8 cellular contexts compared by ENCODE assay signal in the genomic region with DNA sequence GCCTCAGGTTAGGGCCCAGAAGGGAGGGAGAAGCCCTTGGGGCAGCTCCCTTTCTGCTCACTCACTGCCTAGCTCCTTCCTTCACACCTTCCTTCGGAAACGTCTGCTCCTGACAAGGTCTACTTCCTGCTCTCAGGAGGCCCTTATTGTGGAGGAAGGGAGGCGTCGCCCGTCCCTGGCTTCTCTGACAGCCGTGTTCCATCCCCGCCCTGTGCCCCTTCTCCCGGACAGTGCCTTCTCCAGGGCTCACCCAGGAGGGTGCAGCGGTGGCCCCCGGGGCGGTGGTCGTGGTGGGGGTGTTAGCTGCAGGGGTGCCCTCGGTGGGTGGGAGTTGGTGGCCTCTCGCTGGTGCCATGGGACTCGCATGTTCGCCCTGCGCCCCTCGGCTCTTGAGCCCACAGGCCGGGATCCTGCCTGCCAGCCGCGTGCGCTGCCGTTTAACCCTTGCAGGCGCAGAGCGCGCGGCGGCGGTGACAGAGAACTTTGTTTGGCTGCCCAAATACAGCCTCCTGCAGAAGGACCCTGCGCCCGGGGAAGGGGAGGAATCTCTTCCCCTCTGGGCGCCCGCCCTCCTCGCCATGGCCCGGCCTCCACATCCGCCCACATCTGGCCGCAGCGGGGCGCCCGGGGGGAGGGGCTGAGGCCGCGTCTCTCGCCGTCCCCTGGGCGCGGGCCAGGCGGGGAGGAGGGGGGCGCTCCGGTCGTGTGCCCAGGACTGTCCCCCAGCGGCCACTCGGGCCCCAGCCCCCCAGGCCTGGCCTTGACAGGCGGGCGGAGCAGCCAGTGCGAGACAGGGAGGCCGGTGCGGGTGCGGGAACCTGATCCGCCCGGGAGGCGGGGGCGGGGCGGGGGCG.
A peak's percentile ranks its signal among the peaks of the same experiment; 100 is the strongest.
DNase-seq lines count a peak whose midpoint lies in the region; ATAC-seq and TF ChIP-seq lines count a peak whose summit lies in the region.

No MANE protein-coding gene starts in this region.

- H2AFZ ChIP-seq in MM.1S (ENCODE audit: low read length) = peak overlapping the region; percentile 56

- H4K20me1 ChIP-seq in BLaER1 treated with 17β-estradiol and CSF1 and Interleukin-3, amounts not matched to agents 10 nM and 100 nM = peaks cover 33 to 85% (median 34%) of the 10 kb centered on the region in 11 experiments
- H4K20me1 ChIP-seq in MM.1S (ENCODE audit: insufficient read depth, low read length) = no peaks in the 10 kb centered on the region

- H3K9me3 ChIP-seq in BLaER1 treated with 17β-estradiol and CSF1 and Interleukin-3, amounts not matched to agents 10 nM and 100 nM (replicated peaks in 1 of 11) = no peaks in the 10 kb centered on the region
- H3K9me3 ChIP-seq in MM.1S (replicated peaks; ENCODE audit: insufficient read depth, low read length) = no peaks in the 10 kb centered on the region

- H3K79me2 ChIP-seq in MM.1S (ENCODE audit: low read length) = peaks cover 92% of the 10 kb centered on the region

- TF ChIP-seq CTCF in MM.1S (IDR thresholded peaks at IDR 0.05; ENCODE audit: low read length) (no peak), VCaP (conservative IDR thresholded peaks at IDR 0.05) (no peak), choroid plexus epithelial cell (conservative IDR thresholded peaks at IDR 0.05; ENCODE audit: low read depth, low read length) (no peak)

- H3K4me1 ChIP-seq in BLaER1 treated with 17β-estradiol and CSF1 and Interleukin-3, amounts not matched to agents 10 nM and 100 nM = peaks cover 67 to 79% (median 70%) of the 10 kb centered on the region in 10 experiments
- H3K4me1 ChIP-seq in MM.1S (ENCODE audit: low read length) = peaks cover 44% of the 10 kb centered on the region

- no peaks in the 10 kb centered on the region for H3K27me3 ChIP-seq in BLaER1 treated with 17β-estradiol and CSF1 and Interleukin-3, amounts not matched to agents 10 nM and 100 nM
- H3K27me3 ChIP-seq in MM.1S (replicated peaks; ENCODE audit: insufficient read depth, low read length) = no peaks in the 10 kb centered on the region

- peak; percentile 40 for ATAC-seq in GM19467 (IDR thresholded peaks at IDR 0.05; ENCODE audit: unreplicated experiment)

- H3K4me2 ChIP-seq in BLaER1 treated with 17β-estradiol and CSF1 and Interleukin-3, amounts not matched to agents 10 nM and 100 nM = peak overlapping the region; percentile 93 to 100 (median 99)
- H3K4me2 ChIP-seq in MM.1S (ENCODE audit: low read depth, low read length) = peak overlapping the region; percentile 100

- peaks cover 0 to 9% (median 0%) of the 10 kb centered on the region in 11 experiments; a peak in 1 of 22 replicates for H3K36me3 ChIP-seq in BLaER1 treated with 17β-estradiol and CSF1 and Interleukin-3, amounts not matched to agents 10 nM and 100 nM
- no peaks in the 10 kb centered on the region for H3K36me3 ChIP-seq in MM.1S (replicated peaks; ENCODE audit: insufficient read depth, low read length)

- peaks cover 31% of the 10 kb centered on the region for H3F3A ChIP-seq in MM.1S (ENCODE audit: insufficient read depth, low read length)

- H3K27ac ChIP-seq in BLaER1 treated with 17β-estradiol and CSF1 and Interleukin-3, amounts not matched to agents 10 nM and 100 nM = peak overlapping the region; percentile 51 to 98 (median 88); a peak in 20 of 22 replicates
- H3K27ac ChIP-seq in MM.1S (ENCODE audit: low read length) (peak overlapping the region; percentile 97), VCaP (peak overlapping the region; percentile 55)

- DNase-seq in MM.1S (peak; percentile 75), choroid plexus epithelial cell (ENCODE audit: low read depth) (peak; percentile 86), kidney tubule cell (ENCODE audit: low spot score) (peak; percentile 76), putamen (ENCODE audit: low spot score) (no peak)
- DNase-seq in stimulated activated CD4-positive, alpha-beta T cell treated with anti-CD3 and anti-CD28 coated beads, Interleukin-1b, Interleukin-23, amount 100 ng/mL, for 48 hours = peak; percentile 57

- H3K9me2 ChIP-seq in MM.1S (replicated peaks; ENCODE audit: insufficient read depth, low read length) = no peaks in the 10 kb centered on the region

- peak overlapping the region; percentile 79 to 95 (median 88) for H3K4me3 ChIP-seq in BLaER1 treated with 17β-estradiol and CSF1 and Interleukin-3, amounts not matched to agents 10 nM and 100 nM
- H3K4me3 ChIP-seq in MM.1S (ENCODE audit: low read length) (peak overlapping the region; percentile 79), choroid plexus epithelial cell (ENCODE audit: low read depth, low read length) (peak overlapping the region; percentile 85)

- H3K9ac ChIP-seq in BLaER1 treated with 17β-estradiol and CSF1 and Interleukin-3, amounts not matched to agents 10 nM and 100 nM = peak overlapping the region; percentile 87 to 97 (median 90)
- H3K9ac ChIP-seq in MM.1S (ENCODE audit: low read length) = peak overlapping the region; percentile 93
